ENCODE assay signal across 34 cellular contexts in the genomic region with DNA sequence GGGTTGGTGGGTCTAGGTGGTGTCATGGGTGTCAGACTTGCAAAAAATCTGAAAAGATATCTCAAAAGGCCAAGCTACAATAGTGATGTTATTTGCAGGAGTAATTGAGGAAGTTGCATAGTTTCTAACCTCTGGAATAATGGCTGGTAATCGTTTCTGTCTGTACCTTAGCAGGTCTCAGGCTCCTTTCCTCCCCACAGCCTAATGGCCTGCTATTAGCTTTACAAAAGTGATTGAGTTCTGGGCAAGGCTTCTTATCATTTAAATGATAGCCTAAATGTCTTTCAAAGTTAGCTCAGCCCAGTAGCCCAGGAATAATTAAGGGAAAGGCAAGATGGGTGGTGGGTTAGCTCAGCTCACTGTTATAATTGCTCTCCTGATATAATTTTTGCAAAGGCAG. TPM values are rescaled to one million over a fixed set of nuclear protein-coding genes. Genes with fewer than 3 reads are reported as not detected.
"Had no signal": no experiment of that assay in that cellular context is flagged by ENCODE, and none has a peak within 500 bp of the region (broad histone marks: within the 10 kb centered on the region; RNA-seq: fewer than 3 reads in every experiment).

No MANE protein-coding gene starts in this region.

- H3K4me1 Mint-ChIP-seq: activated CD4-positive, alpha-beta memory T cell treated with anti-CD3 and anti-CD28 coated beads, Interleukin-2, amount 10 ng/mL, durations not matched to agents 7 days and 5 days; activated CD4-positive, alpha-beta T cell treated with anti-CD3 and anti-CD28 coated beads, Interleukin-2, amount 10 ng/mL, durations not matched to agents 7 days and 5 days; activated naive CD4-positive, alpha-beta T cell treated with anti-CD3 and anti-CD28 coated beads, Interleukin-2, amount 10 ng/mL, durations not matched to agents 7 days and 5 days; activated naive CD8-positive, alpha-beta T cell treated with anti-CD3 and anti-CD28 coated beads, Interleukin-2, amount 10 ng/mL, durations not matched to agents 7 days and 5 days; immature natural killer cell; mesothelial cell of epicardium; naive thymus-derived CD4-positive, alpha-beta T cell; stimulated activated memory B cell treated with anti-CD40 and anti-IgM and Interleukin-4, amounts not matched to agents 10 μg/mL and 1 μg/mL and 100 μg/mL, for 72 hours; stimulated activated naive CD8-positive, alpha-beta T cell treated with anti-CD3 and anti-CD28 coated beads, Interleukin-15, amount 100 ng/mL, for 72 hours; T-helper 17 cell had no signal

- H3K27ac ChIP-seq: brain microvascular endothelial cell, heart left ventricle, parathyroid adenoma, right atrium auricular region, thyroid gland, upper lobe of right lung, WERI-Rb-1 had no signal

- H3K27me3 ChIP-seq: brain microvascular endothelial cell, heart left ventricle, right atrium auricular region, thyroid gland, upper lobe of right lung had no signal

- H3K4me3 Mint-ChIP-seq: activated CD4-positive, alpha-beta memory T cell treated with anti-CD3 and anti-CD28 coated beads, Interleukin-2, amount 10 ng/mL, durations not matched to agents 7 days and 5 days; activated CD4-positive, alpha-beta T cell treated with anti-CD3 and anti-CD28 coated beads, Interleukin-2, amount 10 ng/mL, durations not matched to agents 7 days and 5 days; activated naive CD4-positive, alpha-beta T cell treated with anti-CD3 and anti-CD28 coated beads, Interleukin-2, amount 10 ng/mL, durations not matched to agents 7 days and 5 days; activated naive CD8-positive, alpha-beta T cell treated with anti-CD3 and anti-CD28 coated beads, Interleukin-2, amount 10 ng/mL, durations not matched to agents 7 days and 5 days; activated T-cell treated with anti-CD3 and anti-CD28 coated beads, Interleukin-2, amount 50 U/mL, for 24 hours; immature natural killer cell; mesothelial cell of epicardium; naive thymus-derived CD4-positive, alpha-beta T cell; stimulated activated memory B cell treated with anti-CD40 and anti-IgM and Interleukin-4, amounts not matched to agents 10 μg/mL and 1 μg/mL and 100 μg/mL, for 72 hours; stimulated activated naive CD8-positive, alpha-beta T cell treated with anti-CD3 and anti-CD28 coated beads, Interleukin-15, amount 100 ng/mL, for 72 hours; T-helper 17 cell had no signal

- H3K4me1 ChIP-seq: heart left ventricle, parathyroid adenoma, right atrium auricular region, thyroid gland, upper lobe of right lung had no signal

- H3K36me3 Mint-ChIP-seq: activated naive CD4-positive, alpha-beta T cell treated with anti-CD3 and anti-CD28 coated beads, Interleukin-2, amount 10 ng/mL, durations not matched to agents 7 days and 5 days; activated naive CD8-positive, alpha-beta T cell treated with anti-CD3 and anti-CD28 coated beads, Interleukin-2, amount 10 ng/mL, durations not matched to agents 7 days and 5 days; immature natural killer cell; naive thymus-derived CD4-positive, alpha-beta T cell; stimulated activated memory B cell treated with anti-CD40 and anti-IgM and Interleukin-4, amounts not matched to agents 10 μg/mL and 1 μg/mL and 100 μg/mL, for 72 hours had no signal

- H3K27ac Mint-ChIP-seq: activated CD4-positive, alpha-beta memory T cell treated with anti-CD3 and anti-CD28 coated beads, Interleukin-2, amount 10 ng/mL, durations not matched to agents 7 days and 5 days; activated CD4-positive, alpha-beta T cell treated with anti-CD3 and anti-CD28 coated beads, Interleukin-2, amount 10 ng/mL, durations not matched to agents 7 days and 5 days; activated naive CD4-positive, alpha-beta T cell treated with anti-CD3 and anti-CD28 coated beads, Interleukin-2, amount 10 ng/mL, durations not matched to agents 7 days and 5 days; activated naive CD8-positive, alpha-beta T cell treated with anti-CD3 and anti-CD28 coated beads, Interleukin-2, amount 10 ng/mL, durations not matched to agents 7 days and 5 days; activated T-cell treated with anti-CD3 and anti-CD28 coated beads, Interleukin-2, amount 50 U/mL, for 24 hours; immature natural killer cell; mesothelial cell of epicardium; naive thymus-derived CD4-positive, alpha-beta T cell; stimulated activated memory B cell treated with anti-CD40 and anti-IgM and Interleukin-4, amounts not matched to agents 10 μg/mL and 1 μg/mL and 100 μg/mL, for 72 hours; stimulated activated naive CD8-positive, alpha-beta T cell treated with anti-CD3 and anti-CD28 coated beads, Interleukin-15, amount 100 ng/mL, for 72 hours; T-helper 17 cell had no signal

- H3K4me3 ChIP-seq: heart left ventricle, right atrium auricular region, smooth muscle cell, thyroid gland, upper lobe of right lung had no signal

- H3K36me3 ChIP-seq: brain microvascular endothelial cell, heart left ventricle, right atrium auricular region, thyroid gland, upper lobe of right lung, WERI-Rb-1 had no signal

- DNase-seq: activated CD4-positive, alpha-beta memory T cell treated with anti-CD3 and anti-CD28 coated beads, Interleukin-2, amount 10 ng/mL, durations not matched to agents 7 days and 5 days; activated CD4-positive, alpha-beta T cell treated with anti-CD3 and anti-CD28 coated beads for 1 hour; activated CD4-positive, alpha-beta T cell treated with anti-CD3 and anti-CD28 coated beads, Interleukin-2, amount 10 ng/mL, durations not matched to agents 7 days and 5 days; activated CD8-positive, alpha-beta memory T cell treated with anti-CD3 and anti-CD28 coated beads, Interleukin-2, amount 50 U/mL, for 48 hours; activated gamma-delta T cell; activated naive CD4-positive, alpha-beta T cell treated with anti-CD3 and anti-CD28 coated beads, Interleukin-2, amount 10 ng/mL, durations not matched to agents 7 days and 5 days; activated naive CD8-positive, alpha-beta T cell treated with anti-CD3 and anti-CD28 coated beads, Interleukin-2, amount 10 ng/mL, durations not matched to agents 7 days and 5 days; activated T-cell treated with anti-CD3 and anti-CD28 coated beads, Interleukin-2, amount 50 U/mL, for 24 hours; amniotic stem cell; brain microvascular endothelial cell; central memory CD4-positive, alpha-beta T cell; foreskin fibroblast; heart left ventricle; immature natural killer cell; kidney; left colon; naive thymus-derived CD4-positive, alpha-beta T cell; nucleus accumbens; stimulated activated CD4-positive, alpha-beta T cell treated with anti-CD3 and anti-CD28 coated beads, Interleukin-1b, Interleukin-23, amount 100 ng/mL, for 48 hours; stimulated activated CD4-positive, alpha-beta T cell treated with anti-CD3 and anti-CD28 coated beads, Interleukin-4, amount 100 ng/mL, for 4 hours; stimulated activated CD8-positive, alpha-beta memory T cell treated with anti-CD3 and anti-CD28 coated beads, Interleukin-4, amount 100 ng/mL, for 48 hours; stimulated activated naive CD8-positive, alpha-beta T cell treated with anti-CD3 and anti-CD28 coated beads, Interleukin-15, amount 100 ng/mL, for 72 hours; T-helper 17 cell; T1000; thyroid gland; upper lobe of right lung; WERI-Rb-1 had no signal

- H3K9me3 ChIP-seq: thyroid gland, upper lobe of right lung had no signal

- ATAC-seq: esophagus mucosa; heart left ventricle; left colon; naive thymus-derived CD4-positive, alpha-beta T cell; stimulated activated memory B cell treated with anti-CD40 and anti-IgM and Interleukin-4, amounts not matched to agents 10 μg/mL and 1 μg/mL and 100 μg/mL, for 72 hours; stimulated activated naive CD8-positive, alpha-beta T cell treated with anti-CD3 and anti-CD28 coated beads, Interleukin-15, amount 100 ng/mL, for 72 hours; T-helper 17 cell; upper lobe of right lung had no signal

- H3K27me3 Mint-ChIP-seq: activated CD4-positive, alpha-beta memory T cell treated with anti-CD3 and anti-CD28 coated beads, Interleukin-2, amount 10 ng/mL, durations not matched to agents 7 days and 5 days; activated naive CD4-positive, alpha-beta T cell treated with anti-CD3 and anti-CD28 coated beads, Interleukin-2, amount 10 ng/mL, durations not matched to agents 7 days and 5 days; activated naive CD8-positive, alpha-beta T cell treated with anti-CD3 and anti-CD28 coated beads, Interleukin-2, amount 10 ng/mL, durations not matched to agents 7 days and 5 days; stimulated activated memory B cell treated with anti-CD40 and anti-IgM and Interleukin-4, amounts not matched to agents 10 μg/mL and 1 μg/mL and 100 μg/mL, for 72 hours; stimulated activated naive CD8-positive, alpha-beta T cell treated with anti-CD3 and anti-CD28 coated beads, Interleukin-15, amount 100 ng/mL, for 72 hours had no signal

- H3K9me3 Mint-ChIP-seq: activated CD4-positive, alpha-beta memory T cell treated with anti-CD3 and anti-CD28 coated beads, Interleukin-2, amount 10 ng/mL, durations not matched to agents 7 days and 5 days; activated CD4-positive, alpha-beta T cell treated with anti-CD3 and anti-CD28 coated beads, Interleukin-2, amount 10 ng/mL, durations not matched to agents 7 days and 5 days; activated naive CD8-positive, alpha-beta T cell treated with anti-CD3 and anti-CD28 coated beads, Interleukin-2, amount 10 ng/mL, durations not matched to agents 7 days and 5 days had no signal

RNA-seq across cellular contexts. Expression of a gene that starts 37.7 kb away (rescaled TPM):
- total RNA-seq: activated CD4-positive, alpha-beta memory T cell treated with anti-CD3 and anti-CD28 coated beads, Interleukin-2, amount 10 ng/mL, durations not matched to agents 7 days and 5 days; activated CD4-positive, alpha-beta T cell treated with anti-CD3 and anti-CD28 coated beads, Interleukin-2, amount 10 ng/mL, durations not matched to agents 7 days and 5 days; activated naive CD8-positive, alpha-beta T cell treated with anti-CD3 and anti-CD28 coated beads, Interleukin-2, amount 10 ng/mL, durations not matched to agents 7 days and 5 days; esophagus mucosa; naive thymus-derived CD4-positive, alpha-beta T cell; pulmonary artery endothelial cell; T-helper 17 cell; upper lobe of right lung had no signal
